Comparison of ENCODE assay signal across 8 cellular contexts in genomic region chr2:55010149-55010591, GRCh38. TPM values are rescaled to one million over a fixed set of nuclear protein-coding genes. Genes with fewer than 3 reads are reported as not detected.
DNase-seq lines count a peak whose midpoint lies in the region; ATAC-seq and TF ChIP-seq lines count a peak whose summit lies in the region.

No MANE protein-coding gene starts in this region.

- DNase-seq in D341Med (ENCODE audit: low spot score) (peak; percentile 73), mammary epithelial cell (peak; percentile 85), left lung (peak in 1 of 2 donors; percentile 78), 8988T (no peak)

- H3K4me2 ChIP-seq in mammary epithelial cell (ENCODE audit: insufficient read depth, low read depth, low read length), result peak overlapping the region; percentile 90

- dilution Hi-C loops in mammary epithelial cell (cut with HindIII; ENCODE audit: low sequenced_read_pairs), result no loop called here

- in situ Hi-C loops in mammary epithelial cell (cut with MboI; ENCODE audit: low sequenced_read_pairs in 2 of 2), result loop anchor here (10.0 kb wide), 2 partner anchors 155 to 165 kb away; no protein-coding TSS in a partner anchor

- TF ChIP-seq CTCF in mammary epithelial cell (conservative IDR thresholded peaks at IDR 0.05 in 1 of 2, IDR thresholded peaks at IDR 0.05 in 1 of 2; ENCODE audit: extremely low read depth in 1 of 2, insufficient read depth in 1 of 2, low read depth in 1 of 2, low read length in 2 of 2), result no peak
- TF ChIP-seq CTCF in left lung (IDR thresholded peaks at IDR 0.05), result no peak

- CTCF ChIA-PET in mammary epithelial cell (lab: Charles Lee; ENCODE audit: low non-redundant PET), result interaction anchor here (1.2 kb wide), 1 partner anchor 110 kb away, joined by 5 read pairs; no protein-coding TSS in a partner anchor

- no peaks in the 10 kb centered on the region for H4K20me1 ChIP-seq in mammary epithelial cell (ENCODE audit: insufficient read depth, low read length)

- H3K4me1 ChIP-seq in mammary epithelial cell (ENCODE audit: insufficient read depth, low read length) (peaks cover 63% of the 10 kb centered on the region), left lung (peaks cover 35 to 90% of the 10 kb centered on the region in 2 donors)

- H3K27ac ChIP-seq in mammary epithelial cell (ENCODE audit: insufficient read depth, low read depth, low read length) (peak overlapping the region; percentile 85), left lung (peak overlapping the region; percentile 74 to 76)

- intact Hi-C loops in mammary epithelial cell (cut with micrococcal nuclease) (loop anchor here (1.0 to 10.0 kb wide), 5 partner anchors 33 to 285 kb away; partner anchors contain the start of gene EML6), left lung (cut with DNase I) (loop anchor here in 1 of 2 donors (10.0 kb wide), 1 partner anchor 155 kb away; no protein-coding TSS in a partner anchor)

- H3K9ac ChIP-seq in mammary epithelial cell (ENCODE audit: insufficient read depth, low read length), result peak overlapping the region; percentile 76

- no peaks in the 10 kb centered on the region for H3K9me3 ChIP-seq in mammary epithelial cell (replicated peaks; ENCODE audit: insufficient read depth, low read length)
- H3K9me3 ChIP-seq in left lung, result no peaks in the 10 kb centered on the region

- peak overlapping the region; percentile 87 for H3K4me3 Mint-ChIP-seq in T-helper 1 cell treated with Interleukin-12 subunit alpha and Interleukin-12 subunit beta and Interleukin-4 antibody, amounts not matched to agents 30 μg/mL and 1 μg/mL, for 36 hours
- H3K4me3 Mint-ChIP-seq in stimulated activated memory B cell treated with anti-CD40 and anti-IgM and Interleukin-4, amounts not matched to agents 10 μg/mL and 1 μg/mL and 100 μg/mL, for 72 hours, result peak overlapping the region; percentile 61

- H3K36me3 ChIP-seq in mammary epithelial cell (ENCODE audit: insufficient read depth, low read length) (no peaks in the 10 kb centered on the region), left lung (no peaks in the 10 kb centered on the region)

- H3K4me3 ChIP-seq in mammary epithelial cell (replicated peaks in 1 of 3; ENCODE audit: insufficient read depth in 1 of 3, low read depth in 2 of 3, low read length in 3 of 3) (peak overlapping the region; percentile 46 to 52 (median 50)), left lung (peak overlapping the region; percentile 27 to 30)

- H3K4me1 Mint-ChIP-seq in T-helper 1 cell treated with Interleukin-12 subunit alpha and Interleukin-12 subunit beta and Interleukin-4 antibody, amounts not matched to agents 30 μg/mL and 1 μg/mL, for 36 hours (ENCODE audit: low read depth), result peaks cover 36% of the 10 kb centered on the region
- peaks cover 53% of the 10 kb centered on the region for H3K4me1 Mint-ChIP-seq in stimulated activated memory B cell treated with anti-CD40 and anti-IgM and Interleukin-4, amounts not matched to agents 10 μg/mL and 1 μg/mL and 100 μg/mL, for 72 hours

- no peaks in the 10 kb centered on the region for H3K27me3 ChIP-seq in mammary epithelial cell (ENCODE audit: insufficient read depth, low read length)
- H3K27me3 ChIP-seq in left lung, result no peaks in the 10 kb centered on the region

- BruUV-seq in mammary epithelial cell (replicated peaks; lab: Mats Ljungman, UMichigan), result no TSS peak

- H3K27me3 Mint-ChIP-seq in T-helper 1 cell treated with Interleukin-12 subunit alpha and Interleukin-12 subunit beta and Interleukin-4 antibody, amounts not matched to agents 30 μg/mL and 1 μg/mL, for 36 hours (ENCODE audit: low read depth), result no peaks in the 10 kb centered on the region
- no peaks in the 10 kb centered on the region for H3K27me3 Mint-ChIP-seq in stimulated activated memory B cell treated with anti-CD40 and anti-IgM and Interleukin-4, amounts not matched to agents 10 μg/mL and 1 μg/mL and 100 μg/mL, for 72 hours

- H3K79me2 ChIP-seq in mammary epithelial cell (ENCODE audit: insufficient read depth, low read length), result peaks cover 99% of the 10 kb centered on the region

- H2AFZ ChIP-seq in mammary epithelial cell (ENCODE audit: low read depth, low read length), result no peak overlapping the region

- no peaks in the 10 kb centered on the region for H3K9me3 Mint-ChIP-seq in T-helper 1 cell treated with Interleukin-12 subunit alpha and Interleukin-12 subunit beta and Interleukin-4 antibody, amounts not matched to agents 30 μg/mL and 1 μg/mL, for 36 hours
- no peaks in the 10 kb centered on the region for H3K9me3 Mint-ChIP-seq in stimulated activated memory B cell treated with anti-CD40 and anti-IgM and Interleukin-4, amounts not matched to agents 10 μg/mL and 1 μg/mL and 100 μg/mL, for 72 hours

- peaks cover 5% of the 10 kb centered on the region for H3K36me3 Mint-ChIP-seq in T-helper 1 cell treated with Interleukin-12 subunit alpha and Interleukin-12 subunit beta and Interleukin-4 antibody, amounts not matched to agents 30 μg/mL and 1 μg/mL, for 36 hours (ENCODE audit: low read depth)
- H3K36me3 Mint-ChIP-seq in stimulated activated memory B cell treated with anti-CD40 and anti-IgM and Interleukin-4, amounts not matched to agents 10 μg/mL and 1 μg/mL and 100 μg/mL, for 72 hours, result no peaks in the 10 kb centered on the region

- WGBS in mammary epithelial cell (ENCODE audit: low coverage, missing lambda C conversion rate), result 0% methylated on average over 3 of the region's 5 CpGs

- peak; percentile 86 for ATAC-seq in GM19467 (IDR thresholded peaks at IDR 0.05; ENCODE audit: unreplicated experiment)
- ATAC-seq in HG03521 (IDR thresholded peaks at IDR 0.05; ENCODE audit: unreplicated experiment), result peak; percentile 93
- ATAC-seq in left lung, result peak; percentile 88
- ATAC-seq in stimulated activated memory B cell treated with anti-CD40 and anti-IgM and Interleukin-4, amounts not matched to agents 10 μg/mL and 1 μg/mL and 100 μg/mL, for 72 hours, result peak; percentile 90

- H3K27ac Mint-ChIP-seq in T-helper 1 cell treated with Interleukin-12 subunit alpha and Interleukin-12 subunit beta and Interleukin-4 antibody, amounts not matched to agents 30 μg/mL and 1 μg/mL, for 36 hours, result peak overlapping the region; percentile 85
- peak overlapping the region; percentile 9 for H3K27ac Mint-ChIP-seq in stimulated activated memory B cell treated with anti-CD40 and anti-IgM and Interleukin-4, amounts not matched to agents 10 μg/mL and 1 μg/mL and 100 μg/mL, for 72 hours

RNA-seq across cellular contexts. Expression of gene RTN4, which starts 40.1 kb away (rescaled TPM):
- total RNA-seq in mammary epithelial cell (100 to 1,000 TPM; 222 to 401 TPM), left lung (100 to 1,000 TPM; 317 to 373 TPM)
- 278 TPM for polyA plus RNA-seq in mammary epithelial cell
- 718 TPM for polyA minus RNA-seq in mammary epithelial cell
